1 cellular context compared by ENCODE assay signal in genomic region chr15:77030928-77031375, GRCh38.
TF ChIP-seq lines count a peak whose summit lies in the region.

No MANE protein-coding gene starts in this region.

TF ChIP-seq in WTC11, 78 proteins besides CTCF, POLR2A, EP300 and RAD21 (continued from another document):
- TF ChIP-seq HMGXB4 (CRISPR knock-in tag; IDR thresholded peaks at IDR 0.05) (no peak), HMGA2 (CRISPR knock-in tag; IDR thresholded peaks at IDR 0.05) (no peak), KAT7 (CRISPR knock-in tag; IDR thresholded peaks at IDR 0.05; ENCODE audit: borderline replicate concordance) (no peak)
